Comparison of ENCODE assay signal across 11 cellular contexts in genomic region chr9:89448381-89448780, GRCh38. TPM values are rescaled to one million over a fixed set of nuclear protein-coding genes. Genes with fewer than 3 reads are reported as not detected.
DNase-seq lines count a peak whose midpoint lies in the region; ATAC-seq and TF ChIP-seq lines count a peak whose summit lies in the region.
"Had no signal": no experiment of that assay in that cellular context is flagged by ENCODE, and none has a peak within 500 bp of the region (broad histone marks: within the 10 kb centered on the region; RNA-seq: fewer than 3 reads in every experiment).

No MANE protein-coding gene starts in this region.

- no peak for DNase-seq in CD4-positive, CD25-positive, alpha-beta regulatory T cell
- DNase-seq in activated naive CD4-positive, alpha-beta T cell treated with anti-CD3 and anti-CD28 coated beads, Interleukin-2, amount 50 U/mL, for 16 hours = peak; percentile 59
- DNase-seq in natural killer cell = peak; percentile 60
- DNase-seq in mesenteric fat pad (ENCODE audit: low spot score) = no peak
- no peak for DNase-seq in HPDE6-E6E7 (ENCODE audit: extremely low spot score)
- no peak for DNase-seq in SW 1271 (lab: John Stamatoyannopoulos, UW)
- DNase-seq in vagina (ENCODE audit: extremely low spot score in 2 of 2) = no peak
- DNase-seq: NCI-H1092, RPMI8226 had no signal

- H3K4me3 Mint-ChIP-seq in CD4-positive, CD25-positive, alpha-beta regulatory T cell = peak overlapping the region in 3 of 4 donors; percentile 52 to 60 (median 56)
- H3K4me3 Mint-ChIP-seq in natural killer cell = peak overlapping the region; percentile 79

- no peaks in the 10 kb centered on the region for H3K9me3 Mint-ChIP-seq in CD4-positive, CD25-positive, alpha-beta regulatory T cell
- no peaks in the 10 kb centered on the region for H3K9me3 Mint-ChIP-seq in natural killer cell
- H3K9me3 Mint-ChIP-seq: memory B cell had no signal

- peak in 1 of 2 donors; percentile 26 for ATAC-seq in CD4-positive, CD25-positive, alpha-beta regulatory T cell (ENCODE audit: low read depth in 2 of 2)
- ATAC-seq in HG02798 (IDR thresholded peaks at IDR 0.05; ENCODE audit: poor library complexity, unreplicated experiment) (peak; percentile 49), natural killer cell (peak; percentile 80 to 87 (median 85))

- no peak for TF ChIP-seq POLR2A in vagina (IDR thresholded peaks at IDR 0.05)

- no peaks in the 10 kb centered on the region for H3K27me3 Mint-ChIP-seq in CD4-positive, CD25-positive, alpha-beta regulatory T cell
- no peaks in the 10 kb centered on the region for H3K27me3 Mint-ChIP-seq in natural killer cell (ENCODE audit: low read depth in 2 of 2)
- H3K27me3 Mint-ChIP-seq: memory B cell had no signal

- H3K27ac ChIP-seq in CD4-positive, CD25-positive, alpha-beta regulatory T cell (ENCODE audit: insufficient read depth, low read length, poor library complexity, severe bottlenecking) = peak overlapping the region; percentile 55
- H3K27ac ChIP-seq in vagina = no peak overlapping the region

- no peak overlapping the region for H3K4me3 ChIP-seq in CD4-positive, CD25-positive, alpha-beta regulatory T cell (ENCODE audit: low read depth, low read length)
- no peak overlapping the region for H3K4me3 ChIP-seq in vagina

- H3K27me3 ChIP-seq in CD4-positive, CD25-positive, alpha-beta regulatory T cell (ENCODE audit: control insufficient read depth, insufficient read depth, low read length) = no peaks in the 10 kb centered on the region
- no peaks in the 10 kb centered on the region for H3K27me3 ChIP-seq in vagina

- peaks cover 13 to 97% (median 75%) of the 10 kb centered on the region in 4 donors for H3K4me1 Mint-ChIP-seq in CD4-positive, CD25-positive, alpha-beta regulatory T cell
- H3K4me1 Mint-ChIP-seq in natural killer cell = peaks cover 75 to 96% of the 10 kb centered on the region in 2 donors

- peaks cover 48% of the 10 kb centered on the region for H3K36me3 Mint-ChIP-seq in CD4-positive, CD25-positive, alpha-beta regulatory T cell
- peaks cover 8% of the 10 kb centered on the region for H3K36me3 Mint-ChIP-seq in natural killer cell

- H3K4me1 ChIP-seq in CD4-positive, CD25-positive, alpha-beta regulatory T cell (ENCODE audit: control insufficient read depth, insufficient read depth, low read length, poor library complexity, severe bottlenecking) = peaks cover 81% of the 10 kb centered on the region
- peaks cover 9% of the 10 kb centered on the region for H3K4me1 ChIP-seq in vagina

- no peak for TF ChIP-seq CTCF in natural killer cell (IDR thresholded peaks at IDR 0.05)
- no peak for TF ChIP-seq CTCF in vagina (IDR thresholded peaks at IDR 0.05)

- H3K36me3 ChIP-seq in CD4-positive, CD25-positive, alpha-beta regulatory T cell (ENCODE audit: control insufficient read depth, insufficient read depth, low read length) = peaks cover 51% of the 10 kb centered on the region
- H3K36me3 ChIP-seq in vagina = no peaks in the 10 kb centered on the region

- intact Hi-C loops in natural killer cell (cut with micrococcal nuclease) = loop anchor here (2.0 to 5.0 kb wide), 2 partner anchors 48 to 89 kb away; no protein-coding TSS in a partner anchor
- intact Hi-C loops in vagina (cut with DNase I) = no loop called here

- H3K27ac Mint-ChIP-seq in CD4-positive, CD25-positive, alpha-beta regulatory T cell = peak overlapping the region; percentile 83 to 93 (median 89)
- peak overlapping the region; percentile 93 for H3K27ac Mint-ChIP-seq in natural killer cell
- H3K27ac Mint-ChIP-seq: memory B cell had no signal

- no peaks in the 10 kb centered on the region for H3K9me3 ChIP-seq in CD4-positive, CD25-positive, alpha-beta regulatory T cell (ENCODE audit: control insufficient read depth in 2 of 2, low read length in 2 of 2)
- H3K9me3 ChIP-seq in vagina = no peaks in the 10 kb centered on the region

RNA-seq across cellular contexts. Expression of gene SEMA4D, which starts 49.5 kb away (rescaled TPM):
- total RNA-seq in CD4-positive, CD25-positive, alpha-beta regulatory T cell = 480 TPM
- 100 to 1,000 TPM in 1 of 4 donors, 10 to 100 TPM in 3; 67.5 to 108 (median 90.2) TPM for polyA plus RNA-seq in CD4-positive, CD25-positive, alpha-beta regulatory T cell
- 100 to 1,000 TPM; 354 to 448 (median 420) TPM for total RNA-seq in natural killer cell
- 16.9 TPM for total RNA-seq in mesenteric fat pad
- 39.3 TPM for total RNA-seq in vagina

Comparison
In these comparisons a context has a peak if more than half of its experiments do, and no peak if none do; other contexts are left out.
1. DNase-seq: peak in activated naive CD4-positive, alpha-beta T cell treated with anti-CD3 and anti-CD28 coated beads, Interleukin-2, amount 50 U/mL, for 16 hours (single experiment) and natural killer cell (single experiment); none in CD4-positive, CD25-positive, alpha-beta regulatory T cell (0 of 3), mesenteric fat pad (single experiment), HPDE6-E6E7 (single experiment), SW 1271 (0 of 2) and vagina (0 of 2).